1 cellular context compared by ENCODE assay signal in genomic region chr13:27131202-27131623, GRCh38.
A peak's percentile ranks its signal among the peaks of the same experiment; 100 is the strongest.
TF ChIP-seq lines count a peak whose summit lies in the region.

No MANE protein-coding gene starts in this region.

TF ChIP-seq in GM12878, 131 proteins besides CTCF, POLR2A, EP300 and RAD21 (continued from another document and continues in another):
- TF ChIP-seq, protein P1, sequence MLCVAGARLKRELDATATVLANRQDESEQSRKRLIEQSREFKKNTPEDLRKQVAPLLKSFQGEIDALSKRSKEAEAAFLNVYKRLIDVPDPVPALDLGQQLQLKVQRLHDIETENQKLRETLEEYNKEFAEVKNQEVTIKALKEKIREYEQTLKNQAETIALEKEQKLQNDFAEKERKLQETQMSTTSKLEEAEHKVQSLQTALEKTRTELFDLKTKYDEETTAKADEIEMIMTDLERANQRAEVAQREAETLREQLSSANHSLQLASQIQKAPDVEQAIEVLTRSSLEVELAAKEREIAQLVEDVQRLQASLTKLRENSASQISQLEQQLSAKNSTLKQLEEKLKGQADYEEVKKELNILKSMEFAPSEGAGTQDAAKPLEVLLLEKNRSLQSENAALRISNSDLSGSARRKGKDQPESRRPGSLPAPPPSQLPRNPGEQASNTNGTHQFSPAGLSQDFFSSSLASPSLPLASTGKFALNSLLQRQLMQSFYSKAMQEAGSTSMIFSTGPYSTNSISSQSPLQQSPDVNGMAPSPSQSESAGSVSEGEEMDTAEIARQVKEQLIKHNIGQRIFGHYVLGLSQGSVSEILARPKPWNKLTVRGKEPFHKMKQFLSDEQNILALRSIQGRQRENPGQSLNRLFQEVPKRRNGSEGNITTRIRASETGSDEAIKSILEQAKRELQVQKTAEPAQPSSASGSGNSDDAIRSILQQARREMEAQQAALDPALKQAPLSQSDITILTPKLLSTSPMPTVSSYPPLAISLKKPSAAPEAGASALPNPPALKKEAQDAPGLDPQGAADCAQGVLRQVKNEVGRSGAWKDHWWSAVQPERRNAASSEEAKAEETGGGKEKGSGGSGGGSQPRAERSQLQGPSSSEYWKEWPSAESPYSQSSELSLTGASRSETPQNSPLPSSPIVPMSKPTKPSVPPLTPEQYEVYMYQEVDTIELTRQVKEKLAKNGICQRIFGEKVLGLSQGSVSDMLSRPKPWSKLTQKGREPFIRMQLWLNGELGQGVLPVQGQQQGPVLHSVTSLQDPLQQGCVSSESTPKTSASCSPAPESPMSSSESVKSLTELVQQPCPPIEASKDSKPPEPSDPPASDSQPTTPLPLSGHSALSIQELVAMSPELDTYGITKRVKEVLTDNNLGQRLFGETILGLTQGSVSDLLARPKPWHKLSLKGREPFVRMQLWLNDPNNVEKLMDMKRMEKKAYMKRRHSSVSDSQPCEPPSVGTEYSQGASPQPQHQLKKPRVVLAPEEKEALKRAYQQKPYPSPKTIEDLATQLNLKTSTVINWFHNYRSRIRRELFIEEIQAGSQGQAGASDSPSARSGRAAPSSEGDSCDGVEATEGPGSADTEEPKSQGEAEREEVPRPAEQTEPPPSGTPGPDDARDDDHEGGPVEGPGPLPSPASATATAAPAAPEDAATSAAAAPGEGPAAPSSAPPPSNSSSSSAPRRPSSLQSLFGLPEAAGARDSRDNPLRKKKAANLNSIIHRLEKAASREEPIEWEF (IDR thresholded peaks at IDR 0.05; ENCODE audit: insufficient replicate concordance, low read depth, low read length) = no peak
- TF ChIP-seq SMARCA5 (IDR thresholded peaks at IDR 0.05) (no peak), NR2C2 (IDR thresholded peaks at IDR 0.05; ENCODE audit: borderline replicate concordance, control insufficient read depth, insufficient read length, low read depth) (no peak), ETV6 (conservative IDR thresholded peaks at IDR 0.05 in 1 of 2, IDR thresholded peaks at IDR 0.05 in 1 of 2; ENCODE audit: borderline replicate concordance in 1 of 2, low read depth in 1 of 2) (peak in 1 of 2 experiments; percentile 90; a peak in 2 of 4 replicates), SP1 (IDR thresholded peaks at IDR 0.05; ENCODE audit: low read depth, low read length) (peak; percentile 50), NKRF (conservative IDR thresholded peaks at IDR 0.05) (no peak), ZBED1 (IDR thresholded peaks at IDR 0.05; ENCODE audit: borderline replicate concordance) (peak; percentile 95), BMI1 (IDR thresholded peaks at IDR 0.05; ENCODE audit: borderline replicate concordance) (0 out of 2 replicates have a peak, but pooled peaks have one; percentile 73), BACH1 (IDR thresholded peaks at IDR 0.05; ENCODE audit: borderline replicate concordance) (peak; percentile 95), SREBF2 (IDR thresholded peaks at IDR 0.05; ENCODE audit: low read length) (no peak), EED (IDR thresholded peaks at IDR 0.05; ENCODE audit: low read depth) (peak; percentile 66; the same call in 1 of the 2 replicates), ZNF622 (IDR thresholded peaks at IDR 0.05) (no peak), ESRRA (IDR thresholded peaks at IDR 0.05; ENCODE audit: low read length) (no peak), ZBTB40 (IDR thresholded peaks at IDR 0.05; ENCODE audit: borderline replicate concordance) (no peak; the same call in 1 of the 2 replicates), MEF2B (IDR thresholded peaks at IDR 0.05; ENCODE audit: partially characterized antibody, poor library complexity, severe bottlenecking) (peak; percentile 79), CBX3 (IDR thresholded peaks at IDR 0.05; ENCODE audit: borderline replicate concordance, low read depth) (no peak), KDM1A (IDR thresholded peaks at IDR 0.05; ENCODE audit: borderline replicate concordance) (no peak), MTA2 (IDR thresholded peaks at IDR 0.05; ENCODE audit: low read depth) (peak; percentile 93), HDAC2 (IDR thresholded peaks at IDR 0.05) (no peak), FOS (IDR thresholded peaks at IDR 0.05; ENCODE audit: borderline replicate concordance, extremely low read depth, insufficient read length) (no peak), KAT2A (conservative IDR thresholded peaks at IDR 0.05; ENCODE audit: control insufficient read depth, low read depth, low read length) (no peak), YBX1 (IDR thresholded peaks at IDR 0.05) (no peak), NFIC (IDR thresholded peaks at IDR 0.05; ENCODE audit: low read depth, low read length) (peak; percentile 99), ZBTB4 (CRISPR knock-in tag; IDR thresholded peaks at IDR 0.05) (no peak), TBL1XR1 (IDR thresholded peaks at IDR 0.05; ENCODE audit: low read depth, low read length) (peak; percentile 87), BCL3 (IDR thresholded peaks at IDR 0.05; ENCODE audit: borderline replicate concordance, insufficient read depth, low read depth, low read length, poor library complexity, severe bottlenecking) (no peak), JUND (IDR thresholded peaks at IDR 0.05; ENCODE audit: low read depth, low read length) (peak; percentile 92), MEF2A (IDR thresholded peaks at IDR 0.05; ENCODE audit: insufficient read depth, low read depth, low read length) (no peak), ZSCAN29 (IDR thresholded peaks at IDR 0.05) (no peak), NBN (IDR thresholded peaks at IDR 0.05) (peak; percentile 95), ZNF207 (IDR thresholded peaks at IDR 0.05; ENCODE audit: borderline replicate concordance) (no peak), TAF1 (IDR thresholded peaks at IDR 0.05; ENCODE audit: borderline replicate concordance, low read depth, low read length) (no peak)
- TF ChIP-seq, protein P2, sequence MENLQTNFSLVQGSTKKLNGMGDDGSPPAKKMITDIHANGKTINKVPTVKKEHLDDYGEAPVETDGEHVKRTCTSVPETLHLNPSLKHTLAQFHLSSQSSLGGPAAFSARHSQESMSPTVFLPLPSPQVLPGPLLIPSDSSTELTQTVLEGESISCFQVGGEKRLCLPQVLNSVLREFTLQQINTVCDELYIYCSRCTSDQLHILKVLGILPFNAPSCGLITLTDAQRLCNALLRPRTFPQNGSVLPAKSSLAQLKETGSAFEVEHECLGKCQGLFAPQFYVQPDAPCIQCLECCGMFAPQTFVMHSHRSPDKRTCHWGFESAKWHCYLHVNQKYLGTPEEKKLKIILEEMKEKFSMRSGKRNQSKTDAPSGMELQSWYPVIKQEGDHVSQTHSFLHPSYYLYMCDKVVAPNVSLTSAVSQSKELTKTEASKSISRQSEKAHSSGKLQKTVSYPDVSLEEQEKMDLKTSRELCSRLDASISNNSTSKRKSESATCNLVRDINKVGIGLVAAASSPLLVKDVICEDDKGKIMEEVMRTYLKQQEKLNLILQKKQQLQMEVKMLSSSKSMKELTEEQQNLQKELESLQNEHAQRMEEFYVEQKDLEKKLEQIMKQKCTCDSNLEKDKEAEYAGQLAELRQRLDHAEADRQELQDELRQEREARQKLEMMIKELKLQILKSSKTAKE (IDR thresholded peaks at IDR 0.05; ENCODE audit: low read depth, poor library complexity, severe bottlenecking) = peak; percentile 96
- TF ChIP-seq, protein P3, sequence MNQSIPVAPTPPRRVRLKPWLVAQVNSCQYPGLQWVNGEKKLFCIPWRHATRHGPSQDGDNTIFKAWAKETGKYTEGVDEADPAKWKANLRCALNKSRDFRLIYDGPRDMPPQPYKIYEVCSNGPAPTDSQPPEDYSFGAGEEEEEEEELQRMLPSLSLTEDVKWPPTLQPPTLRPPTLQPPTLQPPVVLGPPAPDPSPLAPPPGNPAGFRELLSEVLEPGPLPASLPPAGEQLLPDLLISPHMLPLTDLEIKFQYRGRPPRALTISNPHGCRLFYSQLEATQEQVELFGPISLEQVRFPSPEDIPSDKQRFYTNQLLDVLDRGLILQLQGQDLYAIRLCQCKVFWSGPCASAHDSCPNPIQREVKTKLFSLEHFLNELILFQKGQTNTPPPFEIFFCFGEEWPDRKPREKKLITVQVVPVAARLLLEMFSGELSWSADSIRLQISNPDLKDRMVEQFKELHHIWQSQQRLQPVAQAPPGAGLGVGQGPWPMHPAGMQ (IDR thresholded peaks at IDR 0.05; ENCODE audit: borderline replicate concordance) = no peak
- TF ChIP-seq, protein P4, sequence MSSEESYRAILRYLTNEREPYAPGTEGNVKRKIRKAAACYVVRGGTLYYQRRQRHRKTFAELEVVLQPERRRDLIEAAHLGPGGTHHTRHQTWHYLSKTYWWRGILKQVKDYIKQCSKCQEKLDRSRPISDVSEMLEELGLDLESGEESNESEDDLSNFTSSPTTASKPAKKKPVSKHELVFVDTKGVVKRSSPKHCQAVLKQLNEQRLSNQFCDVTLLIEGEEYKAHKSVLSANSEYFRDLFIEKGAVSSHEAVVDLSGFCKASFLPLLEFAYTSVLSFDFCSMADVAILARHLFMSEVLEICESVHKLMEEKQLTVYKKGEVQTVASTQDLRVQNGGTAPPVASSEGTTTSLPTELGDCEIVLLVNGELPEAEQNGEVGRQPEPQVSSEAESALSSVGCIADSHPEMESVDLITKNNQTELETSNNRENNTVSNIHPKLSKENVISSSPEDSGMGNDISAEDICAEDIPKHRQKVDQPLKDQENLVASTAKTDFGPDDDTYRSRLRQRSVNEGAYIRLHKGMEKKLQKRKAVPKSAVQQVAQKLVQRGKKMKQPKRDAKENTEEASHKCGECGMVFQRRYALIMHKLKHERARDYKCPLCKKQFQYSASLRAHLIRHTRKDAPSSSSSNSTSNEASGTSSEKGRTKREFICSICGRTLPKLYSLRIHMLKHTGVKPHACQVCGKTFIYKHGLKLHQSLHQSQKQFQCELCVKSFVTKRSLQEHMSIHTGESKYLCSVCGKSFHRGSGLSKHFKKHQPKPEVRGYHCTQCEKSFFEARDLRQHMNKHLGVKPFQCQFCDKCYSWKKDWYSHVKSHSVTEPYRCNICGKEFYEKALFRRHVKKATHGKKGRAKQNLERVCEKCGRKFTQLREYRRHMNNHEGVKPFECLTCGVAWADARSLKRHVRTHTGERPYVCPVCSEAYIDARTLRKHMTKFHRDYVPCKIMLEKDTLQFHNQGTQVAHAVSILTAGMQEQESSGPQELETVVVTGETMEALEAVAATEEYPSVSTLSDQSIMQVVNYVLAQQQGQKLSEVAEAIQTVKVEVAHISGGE (CRISPR knock-in tag; IDR thresholded peaks at IDR 0.05) = no peak
